8 cellular contexts compared by ENCODE assay signal in genomic region chr2:195561205-195562032, GRCh38.
A peak's percentile ranks its signal among the peaks of the same experiment; 100 is the strongest.
DNase-seq lines count a peak whose midpoint lies in the region; ATAC-seq and TF ChIP-seq lines count a peak whose summit lies in the region.

No MANE protein-coding gene starts in this region.

- no peak for TF ChIP-seq CTCF in Calu3 (IDR thresholded peaks at IDR 0.05; ENCODE audit: unreplicated experiment)

- peak; percentile 63 for ATAC-seq in GM19468 (IDR thresholded peaks at IDR 0.05; ENCODE audit: extremely low read depth, unreplicated experiment)
- peak; percentile 43 for ATAC-seq in HG03521 (IDR thresholded peaks at IDR 0.05; ENCODE audit: unreplicated experiment)
- no peak for ATAC-seq in activated naive CD4-positive, alpha-beta T cell treated with anti-CD3 and anti-CD28 coated beads, Interleukin-2, amount 50 U/mL, for 72 hours

- H3K27me3 Mint-ChIP-seq in Calu3 (ENCODE audit: unreplicated experiment) = no peaks in the 10 kb centered on the region

- DNase-seq in Calu3 = no peak
- no peak for DNase-seq in activated naive CD4-positive, alpha-beta T cell treated with anti-CD3 and anti-CD28 coated beads, Interleukin-2, amount 50 U/mL, for 72 hours (ENCODE audit: low spot score in 2 of 2)
- peak; percentile 56 for DNase-seq in renal cortical epithelial cell (ENCODE audit: low read depth)
- DNase-seq in NCI-H187 (lab: John Stamatoyannopoulos, UW) = no peak
- no peak for DNase-seq in cerebellar cortex (ENCODE audit: low spot score)
- DNase-seq in NCI-H2107 treated with DMSO at 0.1 percent for 48 hours (lab: John Stamatoyannopoulos, UW; ENCODE audit: unreplicated experiment) = no peak

- BruUV-seq in Calu3 (replicated peaks; lab: Mats Ljungman, UMichigan) = no TSS peak

- CTCF ChIA-PET in Calu3 (lab: Charles Lee) = interaction anchor here (0.6 to 1.7 kb wide), 6 partner anchors 9 to 1474 kb away, joined by 3 to 7 read pairs (median 4); partner anchors contain the start of gene SLC39A10

- no peak overlapping the region for H3K4me3 Mint-ChIP-seq in Calu3 (ENCODE audit: low read depth, unreplicated experiment)

- H3K27ac Mint-ChIP-seq in Calu3 (ENCODE audit: unreplicated experiment) = peak overlapping the region; percentile 15
- peak overlapping the region; percentile 87 to 99 for H3K27ac Mint-ChIP-seq in activated naive CD4-positive, alpha-beta T cell treated with anti-CD3 and anti-CD28 coated beads, Interleukin-2, amount 50 U/mL, for 72 hours

- intact Hi-C loops in Calu3 (cut with micrococcal nuclease; ENCODE audit: unreplicated experiment) = no loop called here

- H3K9me3 Mint-ChIP-seq in Calu3 (ENCODE audit: low read depth, unreplicated experiment) = no peaks in the 10 kb centered on the region
- H3K9me3 Mint-ChIP-seq in activated naive CD4-positive, alpha-beta T cell treated with anti-CD3 and anti-CD28 coated beads, Interleukin-2, amount 50 U/mL, for 72 hours = peaks cover 3 to 9% of the 10 kb centered on the region in 2 donors

- peaks cover 24% of the 10 kb centered on the region for H3K4me1 Mint-ChIP-seq in Calu3 (ENCODE audit: low read depth, unreplicated experiment)

- peaks cover 6% of the 10 kb centered on the region for H3K36me3 Mint-ChIP-seq in Calu3 (ENCODE audit: insufficient read depth, unreplicated experiment)
- peaks cover 14 to 27% of the 10 kb centered on the region in 2 donors for H3K36me3 Mint-ChIP-seq in activated naive CD4-positive, alpha-beta T cell treated with anti-CD3 and anti-CD28 coated beads, Interleukin-2, amount 50 U/mL, for 72 hours

Comparison
In these comparisons a context has a peak if more than half of its experiments do, and no peak if none do; other contexts are left out.
1. ATAC-seq: peak in GM19468 (single experiment) and HG03521 (single experiment); none in activated naive CD4-positive, alpha-beta T cell treated with anti-CD3 and anti-CD28 coated beads, Interleukin-2, amount 50 U/mL, for 72 hours (0 of 2).